Comparison of ENCODE assay signal across 13 cellular contexts in genomic region chr2:217995741-217996141, GRCh38. TPM values are rescaled to one million over a fixed set of nuclear protein-coding genes. Genes with fewer than 3 reads are reported as not detected.
DNase-seq lines count a peak whose midpoint lies in the region; ATAC-seq, FAIRE-seq and TF ChIP-seq lines count a peak whose summit lies in the region.
"Had no signal": no experiment of that assay in that cellular context is flagged by ENCODE, and none has a peak within 500 bp of the region (broad histone marks: within the 10 kb centered on the region; RNA-seq: fewer than 3 reads in every experiment).

No MANE protein-coding gene starts in this region.

- no peaks in the 10 kb centered on the region for H3K9me3 Mint-ChIP-seq in GM23338
- no peaks in the 10 kb centered on the region for H3K9me3 Mint-ChIP-seq in natural killer cell treated with Interleukin-12 subunit alpha and Interleukin-12 subunit beta and Interleukin-15 and Interleukin-18, amount 100 ng/mL, for 72 hours
- H3K9me3 Mint-ChIP-seq: activated naive CD8-positive, alpha-beta T cell treated with anti-CD3 and anti-CD28 coated beads, Interleukin-2, amount 50 U/mL, for 24 hours had no signal

- H3K9me3 ChIP-seq in colonic mucosa (no peaks in the 10 kb centered on the region), keratinocyte (ENCODE audit: control insufficient read depth, low read depth, low read length) (no peaks in the 10 kb centered on the region), spleen (no peaks in the 10 kb centered on the region)

- dilution Hi-C loops in keratinocyte (cut with MboI; ENCODE audit: extremely low pct_ligation_motif_present, low sequenced_read_pairs), result no loop called here

- H3K27me3 ChIP-seq in GM23338 (ENCODE audit: insufficient read depth) (no peaks in the 10 kb centered on the region), colonic mucosa (no peaks in the 10 kb centered on the region), keratinocyte (ENCODE audit: control insufficient read depth, extremely low read depth, insufficient read depth, low read length) (no peaks in the 10 kb centered on the region), spleen (replicated peaks in 1 of 7) (no peaks in the 10 kb centered on the region)

- H3K4me3 ChIP-seq in GM23338 (no peak overlapping the region), colonic mucosa (no peak overlapping the region), keratinocyte (ENCODE audit: control insufficient read depth in 2 of 3, extremely low read depth in 1 of 3, insufficient read depth in 2 of 3, low read depth in 1 of 3, low read length in 3 of 3) (no peak overlapping the region), spleen (no peak overlapping the region)

- TF ChIP-seq CTCF in GM23338 (conservative IDR thresholded peaks at IDR 0.05; ENCODE audit: low read depth in 2 of 2) (no peak), colonic mucosa (IDR thresholded peaks at IDR 0.05) (no peak), keratinocyte (optimal IDR thresholded peaks at IDR 0.05 in 1 of 3, IDR thresholded peaks at IDR 0.05 in 1 of 3, conservative IDR thresholded peaks at IDR 0.05 in 1 of 3; ENCODE audit: extremely low read depth in 1 of 3, insufficient read depth in 2 of 3, low read length in 3 of 3) (no peak), spleen (IDR thresholded peaks at IDR 0.05 in 8 of 11, conservative IDR thresholded peaks at IDR 0.05 in 3 of 11) (no peak)

- no peaks in the 10 kb centered on the region for H3K9me1 ChIP-seq in keratinocyte (ENCODE audit: control insufficient read depth, extremely low read depth, insufficient read depth, low read length)

- WGBS in spleen, 5 donors, result 6 to 38% (median 19%) methylated on average over 6 to 7 of the region's 7 CpGs

- no peak for DNase-seq in GM23338 (ENCODE audit: low spot score)
- peak; percentile 50 for DNase-seq in colonic mucosa
- no peak for DNase-seq in keratinocyte (ENCODE audit: low read depth, low spot score)
- DNase-seq in spleen, result peak; percentile 83
- no peak for DNase-seq in stimulated activated CD4-positive, alpha-beta T cell treated with anti-CD3 and anti-CD28 coated beads, Interleukin-2, amount 100 ng/mL, for 24 hours
- no peak for DNase-seq in natural killer cell treated with Interleukin-12 subunit alpha and Interleukin-12 subunit beta and Interleukin-15 and Interleukin-18, amount 100 ng/mL, for 72 hours (ENCODE audit: low spot score)
- DNase-seq in HEK293T (ENCODE audit: extremely low spot score), result no peak
- DNase-seq: activated naive CD8-positive, alpha-beta T cell treated with anti-CD3 and anti-CD28 coated beads, Interleukin-2, amount 50 U/mL, for 24 hours; NCI-H1092; NCI-H748 treated with DMSO at 0.1 percent for 48 hours had no signal

- H3K79me2 ChIP-seq in GM23338 (replicated peaks; ENCODE audit: insufficient read depth), result no peaks in the 10 kb centered on the region
- no peaks in the 10 kb centered on the region for H3K79me2 ChIP-seq in keratinocyte (ENCODE audit: control insufficient read depth, insufficient read depth, low read length)
- H3K79me2 ChIP-seq: parathyroid adenoma had no signal

- H3K36me3 ChIP-seq in GM23338 (ENCODE audit: insufficient read depth) (no peaks in the 10 kb centered on the region), colonic mucosa (no peaks in the 10 kb centered on the region), keratinocyte (ENCODE audit: control insufficient read depth in 2 of 2, extremely low read depth in 1 of 2, insufficient read depth in 2 of 2, low read length in 2 of 2) (no peaks in the 10 kb centered on the region), spleen (no peaks in the 10 kb centered on the region)

- POLR2A ChIA-PET in HEK293T (lab: Yijun Ruan, JAX), result no interaction called here

- peaks cover 25% of the 10 kb centered on the region for H3K4me1 Mint-ChIP-seq in GM23338
- no peaks in the 10 kb centered on the region for H3K4me1 Mint-ChIP-seq in natural killer cell treated with Interleukin-12 subunit alpha and Interleukin-12 subunit beta and Interleukin-15 and Interleukin-18, amount 100 ng/mL, for 72 hours (ENCODE audit: low read depth in 2 of 2)
- H3K4me1 Mint-ChIP-seq: activated naive CD8-positive, alpha-beta T cell treated with anti-CD3 and anti-CD28 coated beads, Interleukin-2, amount 50 U/mL, for 24 hours had no signal

- no peak overlapping the region for H3K27ac ChIP-seq in GM23338 (ENCODE audit: low read depth)
- H3K27ac ChIP-seq in colonic mucosa, result peak overlapping the region; percentile 22
- H3K27ac ChIP-seq in keratinocyte (ENCODE audit: control insufficient read depth, insufficient read depth, low read length), result peak overlapping the region; percentile 25
- peak overlapping the region in 2 of 8 donors; percentile 18 to 47 for H3K27ac ChIP-seq in spleen
- H3K27ac ChIP-seq: parathyroid adenoma had no signal

- H3K9ac ChIP-seq in colonic mucosa (ENCODE audit: low read depth in 2 of 2, low read length in 2 of 2) (no peak overlapping the region), keratinocyte (ENCODE audit: control insufficient read depth, extremely low read depth, insufficient read depth, low read length) (no peak overlapping the region)
- H3K9ac ChIP-seq: parathyroid adenoma had no signal

- TF ChIP-seq POLR2A in spleen (IDR thresholded peaks at IDR 0.05), result no peak

- H3K4me1 ChIP-seq in GM23338 (ENCODE audit: insufficient read depth), result no peaks in the 10 kb centered on the region
- no peaks in the 10 kb centered on the region for H3K4me1 ChIP-seq in colonic mucosa
- peaks cover 26% of the 10 kb centered on the region for H3K4me1 ChIP-seq in keratinocyte (ENCODE audit: control insufficient read depth, extremely low read depth, insufficient read depth, low read length)
- H3K4me1 ChIP-seq in spleen, result peaks cover 8 to 57% (median 36%) of the 10 kb centered on the region in 6 donors
- H3K4me1 ChIP-seq: parathyroid adenoma had no signal

- no peak overlapping the region for H3K4me3 Mint-ChIP-seq in GM23338
- H3K4me3 Mint-ChIP-seq in natural killer cell treated with Interleukin-12 subunit alpha and Interleukin-12 subunit beta and Interleukin-15 and Interleukin-18, amount 100 ng/mL, for 72 hours, result no peak overlapping the region
- H3K4me3 Mint-ChIP-seq: activated naive CD8-positive, alpha-beta T cell treated with anti-CD3 and anti-CD28 coated beads, Interleukin-2, amount 50 U/mL, for 24 hours had no signal

- CTCF ChIA-PET in HEK293T (lab: Yijun Ruan, JAX), result interaction anchor here (1.4 kb wide), 1 partner anchor 210 kb away, joined by 4 read pairs; no protein-coding TSS in a partner anchor

- H3K9me2 ChIP-seq in GM23338 (ENCODE audit: insufficient read depth), result no peaks in the 10 kb centered on the region

- H3K27ac Mint-ChIP-seq in GM23338, result no peak overlapping the region
- H3K27ac Mint-ChIP-seq in natural killer cell treated with Interleukin-12 subunit alpha and Interleukin-12 subunit beta and Interleukin-15 and Interleukin-18, amount 100 ng/mL, for 72 hours, result no peak overlapping the region
- H3K27ac Mint-ChIP-seq: activated naive CD8-positive, alpha-beta T cell treated with anti-CD3 and anti-CD28 coated beads, Interleukin-2, amount 50 U/mL, for 24 hours had no signal

- no peaks in the 10 kb centered on the region; the same call in 1 of the 2 replicates for H4K20me1 ChIP-seq in GM23338 (replicated peaks; ENCODE audit: insufficient read depth)
- no peaks in the 10 kb centered on the region for H4K20me1 ChIP-seq in keratinocyte (ENCODE audit: control insufficient read depth, extremely low read depth, insufficient read depth, low read length)

- no peaks in the 10 kb centered on the region for H3K36me3 Mint-ChIP-seq in GM23338 (ENCODE audit: low read depth)
- no peaks in the 10 kb centered on the region for H3K36me3 Mint-ChIP-seq in natural killer cell treated with Interleukin-12 subunit alpha and Interleukin-12 subunit beta and Interleukin-15 and Interleukin-18, amount 100 ng/mL, for 72 hours

- peaks cover 13% of the 10 kb centered on the region for H3K27me3 Mint-ChIP-seq in GM23338 (ENCODE audit: insufficient read depth, low read depth, poor library complexity)
- peaks cover 0 to 14% of the 10 kb centered on the region in 2 donors for H3K27me3 Mint-ChIP-seq in natural killer cell treated with Interleukin-12 subunit alpha and Interleukin-12 subunit beta and Interleukin-15 and Interleukin-18, amount 100 ng/mL, for 72 hours

- FAIRE-seq in keratinocyte (lab: Jason Lieb, UNC), result no peak
- FAIRE-seq: urothelium cell line had no signal

- H3K4me2 ChIP-seq in GM23338, result no peak overlapping the region
- H3K4me2 ChIP-seq in keratinocyte (ENCODE audit: control insufficient read depth, extremely low read depth, insufficient read depth, low read depth, low read length), result peak overlapping the region; percentile 61

- peak; percentile 9; the same call in 2 of the 3 replicates for ATAC-seq in GM23338
- no peak for ATAC-seq in HG02798 (IDR thresholded peaks at IDR 0.05; ENCODE audit: poor library complexity, unreplicated experiment)
- no peak for ATAC-seq in natural killer cell treated with Interleukin-12 subunit alpha and Interleukin-12 subunit beta and Interleukin-15 and Interleukin-18, amount 100 ng/mL, for 72 hours
- ATAC-seq: activated naive CD8-positive, alpha-beta T cell treated with anti-CD3 and anti-CD28 coated beads, Interleukin-2, amount 50 U/mL, for 24 hours had no signal

- H2AFZ ChIP-seq in GM23338 (no peak overlapping the region), keratinocyte (ENCODE audit: control insufficient read depth, low read length) (no peak overlapping the region)
- H2AFZ ChIP-seq: parathyroid adenoma had no signal

- no peaks in the 10 kb centered on the region for H3F3A ChIP-seq in GM23338 (replicated peaks; ENCODE audit: low read depth)

- intact Hi-C loops in colonic mucosa (cut with DNase I), result no loop called here
- intact Hi-C loops in spleen (cut with DNase I; ENCODE audit: low total_unique reads), result no loop called here

TF ChIP-seq in GM23338, 12 proteins besides CTCF, POLR2A, EP300 and RAD21 (continues in another document):
- no peak for TF ChIP-seq EZH2phosphoT487 (IDR thresholded peaks at IDR 0.05; ENCODE audit: unreplicated experiment)

TF ChIP-seq in HEK293T, 16 proteins besides CTCF, POLR2A, EP300 and RAD21 (continues in another document):
- TF ChIP-seq NFRKB (IDR thresholded peaks at IDR 0.05) (no peak), SP1 (IDR thresholded peaks at IDR 0.05) (no peak)

RNA-seq across cellular contexts. Expression of gene TNS1, which starts 7.1 kb away (rescaled TPM):
- total RNA-seq in GM23338 (2014; rRNA removed; shearing (Covaris generic)), result 5.7 and 7.4 TPM in 2 replicates
- polyA plus RNA-seq in GM23338 (2016; fragmentation: Nextera tagmentation; extraction: Ambion mirVana), result 1.3 and 2.0 TPM in 2 replicates
- 100 to 1,000 TPM in 1 of 2 donors, 10 to 100 TPM in 1; 20.6 to 164 TPM for total RNA-seq in colonic mucosa
- polyA plus RNA-seq in keratinocyte, result 1.7 to 2.9 TPM (median 2.5 TPM) in 3 replicates
- 0.54 TPM for polyA plus RNA-seq in keratinocyte (2011; ENCODE audit: low read depth)
- polyA plus RNA-seq in keratinocyte (2011; cell fraction: cytosol; rRNA removed), result 1.1 and 1.4 TPM in 2 replicates
- polyA plus RNA-seq in keratinocyte (2011; cell fraction: nucleus; rRNA removed), result 13.6 and 14.6 TPM in 2 replicates
- 1.4 and 5.7 TPM in 2 replicates for polyA plus RNA-seq in keratinocyte (2012; ENCODE audit: low replicate concordance)
- polyA minus RNA-seq in keratinocyte, result 9.7 to 35.0 TPM (median 17.2 TPM) in 3 replicates
- polyA minus RNA-seq in keratinocyte (2011; cell fraction: cytosol; rRNA and poly(A)+ RNA removed), result 3.8 TPM
- 13.3 and 20.4 TPM in 2 replicates for polyA minus RNA-seq in keratinocyte (2011; cell fraction: nucleus; rRNA and poly(A)+ RNA removed)
- 100 to 1,000 TPM; 170 to 580 (median 273) TPM for total RNA-seq in spleen
- polyA plus RNA-seq in spleen, result 10 to 100 TPM in 1 of 3 donors, 1 to 10 TPM in 2; 6.9 to 48.7 (median 8.6) TPM
- 1 to 10 TPM in 1 of 2 donors, under 1 TPM in 1; 0.29 to 2.1 TPM for total RNA-seq in natural killer cell treated with Interleukin-12 subunit alpha and Interleukin-12 subunit beta and Interleukin-15 and Interleukin-18, amount 100 ng/mL, for 72 hours

Comparison
In these comparisons a context has a peak if more than half of its experiments do, and no peak if none do; other contexts are left out.
1. DNase-seq: peak in colonic mucosa (single experiment) and spleen (single experiment); none in GM23338 (single experiment), keratinocyte (single experiment), stimulated activated CD4-positive, alpha-beta T cell treated with anti-CD3 and anti-CD28 coated beads, Interleukin-2, amount 100 ng/mL, for 24 hours (0 of 2), natural killer cell treated with Interleukin-12 subunit alpha and Interleukin-12 subunit beta and Interleukin-15 and Interleukin-18, amount 100 ng/mL, for 72 hours (single experiment) and HEK293T (single experiment).